10 cellular contexts compared by ENCODE assay signal in genomic region chr13:113210834-113211233, GRCh38. TPM values are rescaled to one million over a fixed set of nuclear protein-coding genes. Genes with fewer than 3 reads are reported as not detected.
DNase-seq lines count a peak whose midpoint lies in the region; ATAC-seq and TF ChIP-seq lines count a peak whose summit lies in the region.
"Had no signal": no experiment of that assay in that cellular context is flagged by ENCODE, and none has a peak within 500 bp of the region (broad histone marks: within the 10 kb centered on the region; RNA-seq: fewer than 3 reads in every experiment).

No MANE protein-coding gene starts in this region.

- no peak overlapping the region for H2BK15ac ChIP-seq in neuronal stem cell (ENCODE audit: low read length)

- in situ Hi-C loops in brain microvascular endothelial cell (cut with HindIII; ENCODE audit: low pct_ligation_motif_present, low sequenced_read_pairs), result no loop called here

- H3K4ac ChIP-seq in neuronal stem cell (ENCODE audit: low read length), result no peak overlapping the region

- H3K18ac ChIP-seq in neuronal stem cell (ENCODE audit: low read length), result no peak overlapping the region

- H3K27me3 Mint-ChIP-seq in neural progenitor cell (ENCODE audit: insufficient read depth, low read depth), result no peaks in the 10 kb centered on the region

- H3K79me2 ChIP-seq in DOHH2 (ENCODE audit: control insufficient read depth, low read length) (peaks cover 95% of the 10 kb centered on the region), neural progenitor cell (ENCODE audit: low read depth) (peaks cover 89% of the 10 kb centered on the region)

- no peak overlapping the region for H4K91ac ChIP-seq in neuronal stem cell (ENCODE audit: low read depth, low read length, poor library complexity)

- H2AFZ ChIP-seq in neural progenitor cell (replicated peaks) (no peak overlapping the region), neuronal stem cell (ENCODE audit: low read length) (no peak overlapping the region)

- DNase-seq in Kasumi-1 (lab: John Stamatoyannopoulos, UW) (peak; percentile 5 to 10), brain microvascular endothelial cell (no peak), neural progenitor cell (ENCODE audit: low spot score) (no peak), neuronal stem cell (ENCODE audit: low spot score) (no peak)
- DNase-seq: anterior cingulate cortex, left lung had no signal

- no peak overlapping the region for H4K8ac ChIP-seq in neuronal stem cell (ENCODE audit: low read depth, low read length)

- H3K36me3 ChIP-seq in DOHH2 (ENCODE audit: control insufficient read depth, low read length) (peaks cover 64% of the 10 kb centered on the region), brain microvascular endothelial cell (replicated peaks) (peaks cover 20% of the 10 kb centered on the region), neural progenitor cell (peaks cover 5% of the 10 kb centered on the region), neuronal stem cell (replicated peaks in 1 of 2; ENCODE audit: control insufficient read depth in 2 of 2, insufficient read depth in 2 of 2, low read length in 2 of 2) (peaks cover 12 to 51% of the 10 kb centered on the region in 2 donors)

- H2AK5ac ChIP-seq in neuronal stem cell (ENCODE audit: low read depth, low read length), result no peak overlapping the region

- peak overlapping the region; percentile 71 for H3K4me2 ChIP-seq in DOHH2 (ENCODE audit: low read length)
- peak overlapping the region; percentile 78 for H3K4me2 ChIP-seq in neural progenitor cell
- H3K4me2 ChIP-seq in neuronal stem cell (ENCODE audit: insufficient read depth, low read length, poor library complexity, severe bottlenecking), result no peak overlapping the region

- WGBS in neuronal stem cell (ENCODE audit: extremely low coverage in 2 of 2, insufficient read length in 2 of 2, insufficient replicate concordance in 1 of 2), 2 donors, result no CpG with 5 or more reads among the region's 6 CpGs

- H3K9ac ChIP-seq in neural progenitor cell (no peak overlapping the region), neuronal stem cell (ENCODE audit: low read depth, low read length, poor library complexity) (no peak overlapping the region)

- H3K14ac ChIP-seq in neuronal stem cell (ENCODE audit: low read length), result no peak overlapping the region

- ATAC-seq in HG02588 (IDR thresholded peaks at IDR 0.05; ENCODE audit: unreplicated experiment), result no peak
- ATAC-seq in GM21737 (IDR thresholded peaks at IDR 0.05; ENCODE audit: unreplicated experiment), result no peak
- ATAC-seq: left lung had no signal

- peaks cover 20% of the 10 kb centered on the region for H3K79me1 ChIP-seq in neuronal stem cell (ENCODE audit: low read depth, low read length)

- no peaks in the 10 kb centered on the region for H3K27me3 ChIP-seq in DOHH2 (ENCODE audit: control insufficient read depth, low read length)
- no peaks in the 10 kb centered on the region for H3K27me3 ChIP-seq in brain microvascular endothelial cell (replicated peaks)
- H3K27me3 ChIP-seq in neural progenitor cell, result no peaks in the 10 kb centered on the region
- H3K27me3 ChIP-seq in neuronal stem cell (ENCODE audit: control insufficient read depth in 3 of 3, insufficient read depth in 3 of 3, low read depth in 1 of 3, low read length in 3 of 3), result no peaks in the 10 kb centered on the region
- H3K27me3 ChIP-seq: left lung had no signal

- no peak overlapping the region for H2BK5ac ChIP-seq in neuronal stem cell (ENCODE audit: low read length)

- H3K36me3 Mint-ChIP-seq in neural progenitor cell, result peaks cover 17% of the 10 kb centered on the region

- H2BK120ac ChIP-seq in neuronal stem cell (ENCODE audit: low read depth, low read length), result no peak overlapping the region

- TF ChIP-seq CTCF in DOHH2 (IDR thresholded peaks at IDR 0.05; ENCODE audit: low read depth, low read length, poor library complexity, severe bottlenecking) (no peak), brain microvascular endothelial cell (IDR thresholded peaks at IDR 0.05; ENCODE audit: low read depth, low read length, missing control alignments) (no peak), neural progenitor cell (IDR thresholded peaks at IDR 0.05) (no peak)

- peak overlapping the region; percentile 89 for H3K4me3 Mint-ChIP-seq in neural progenitor cell

- no peak overlapping the region for H2BK12ac ChIP-seq in neuronal stem cell (ENCODE audit: low read length)

- H3K9me3 ChIP-seq in DOHH2 (ENCODE audit: control insufficient read depth, insufficient read depth, low read length) (no peaks in the 10 kb centered on the region), neural progenitor cell (ENCODE audit: low read depth) (no peaks in the 10 kb centered on the region), neuronal stem cell (replicated peaks in 1 of 2; ENCODE audit: control insufficient read depth in 2 of 2, insufficient read depth in 1 of 2, low read depth in 1 of 2, low read length in 2 of 2) (peaks cover 0 to 1% of the 10 kb centered on the region in 2 donors)
- H3K9me3 ChIP-seq: left lung had no signal

- no peak overlapping the region for H3K27ac Mint-ChIP-seq in neural progenitor cell

- H3F3A ChIP-seq in DOHH2 (ENCODE audit: control insufficient read depth, insufficient read depth) (0 out of 2 replicates have a peak, but pooled peaks cover 3% of the 10 kb centered on the region), neural progenitor cell (ENCODE audit: low read depth) (peaks cover 12% of the 10 kb centered on the region)

- peaks cover 35% of the 10 kb centered on the region for H4K20me1 ChIP-seq in DOHH2 (ENCODE audit: control insufficient read depth, insufficient read depth, low read depth, low read length)
- H4K20me1 ChIP-seq in neural progenitor cell (ENCODE audit: low read depth), result peaks cover 50% of the 10 kb centered on the region

- H3K9me3 Mint-ChIP-seq in neural progenitor cell, result no peaks in the 10 kb centered on the region

- H3K27ac ChIP-seq in DOHH2 (ENCODE audit: low read depth, low read length), result no peak overlapping the region
- no peak overlapping the region for H3K27ac ChIP-seq in brain microvascular endothelial cell
- no peak overlapping the region for H3K27ac ChIP-seq in neural progenitor cell
- no peak overlapping the region for H3K27ac ChIP-seq in neuronal stem cell (replicated peaks; ENCODE audit: low read length)

- H3K9me2 ChIP-seq in DOHH2 (replicated peaks; ENCODE audit: control insufficient read depth, low read length), result no peaks in the 10 kb centered on the region

- H3K4me3 ChIP-seq in DOHH2 (ENCODE audit: low read length) (peak overlapping the region; percentile 77), brain microvascular endothelial cell (ENCODE audit: low read depth, low read length) (peak overlapping the region; percentile 89), neural progenitor cell (peak overlapping the region; percentile 91), neuronal stem cell (ENCODE audit: low read length in 2 of 2) (peak overlapping the region in 1 of 2 donors; percentile 4)

- no peak overlapping the region for H3K23ac ChIP-seq in neuronal stem cell (ENCODE audit: low read depth, low read length, poor library complexity)

- peaks cover 44% of the 10 kb centered on the region for H3K4me1 ChIP-seq in DOHH2 (ENCODE audit: control insufficient read depth, low read length)
- H3K4me1 ChIP-seq in neural progenitor cell, result peaks cover 18% of the 10 kb centered on the region
- H3K4me1 ChIP-seq in neuronal stem cell (ENCODE audit: control insufficient read depth in 2 of 2, insufficient read depth in 1 of 2, low read depth in 1 of 2, low read length in 2 of 2), result peaks cover 11 to 17% of the 10 kb centered on the region in 2 donors

- peaks cover 29% of the 10 kb centered on the region for H3K4me1 Mint-ChIP-seq in neural progenitor cell

RNA-seq across cellular contexts. Expression of gene CUL4A, which starts 1.4 kb away (rescaled TPM):
- 95.1 and 96.0 TPM in 2 replicates for total RNA-seq in neural progenitor cell (ENCODE audit: low replicate concordance)
- 40.2 TPM for polyA plus RNA-seq in neuronal stem cell (2013, experiment 1 of 2)
- 39.4 TPM for polyA plus RNA-seq in neuronal stem cell (2013, experiment 2 of 2)

RNA-seq across cellular contexts. Expression of gene PCID2, which starts 2.4 kb away (rescaled TPM):
- 91.1 and 99.6 TPM in 2 replicates for total RNA-seq in neural progenitor cell (ENCODE audit: low replicate concordance)
- 58.8 TPM for polyA plus RNA-seq in neuronal stem cell (2013, experiment 1 of 2)
- 60.1 TPM for polyA plus RNA-seq in neuronal stem cell (2013, experiment 2 of 2)

RNA-seq across cellular contexts. Expression of gene PROZ, which starts 52.4 kb away (rescaled TPM):
- total RNA-seq in neural progenitor cell (ENCODE audit: low replicate concordance), result not detected in 2 replicates
- polyA plus RNA-seq in neuronal stem cell (2013, experiment 1 of 2), result 0.13 TPM
- 0.06 TPM for polyA plus RNA-seq in neuronal stem cell (2013, experiment 2 of 2)
- total RNA-seq: left lung, RPMI7951 had no signal

Comparison
In these comparisons a context has a peak if more than half of its experiments do, and no peak if none do; other contexts are left out.
1. DNase-seq: peak in Kasumi-1 (2 of 2); none in brain microvascular endothelial cell (single experiment), neural progenitor cell (single experiment) and neuronal stem cell (single experiment).